ENCODE assay signal across 8 cellular contexts in the genomic region with DNA sequence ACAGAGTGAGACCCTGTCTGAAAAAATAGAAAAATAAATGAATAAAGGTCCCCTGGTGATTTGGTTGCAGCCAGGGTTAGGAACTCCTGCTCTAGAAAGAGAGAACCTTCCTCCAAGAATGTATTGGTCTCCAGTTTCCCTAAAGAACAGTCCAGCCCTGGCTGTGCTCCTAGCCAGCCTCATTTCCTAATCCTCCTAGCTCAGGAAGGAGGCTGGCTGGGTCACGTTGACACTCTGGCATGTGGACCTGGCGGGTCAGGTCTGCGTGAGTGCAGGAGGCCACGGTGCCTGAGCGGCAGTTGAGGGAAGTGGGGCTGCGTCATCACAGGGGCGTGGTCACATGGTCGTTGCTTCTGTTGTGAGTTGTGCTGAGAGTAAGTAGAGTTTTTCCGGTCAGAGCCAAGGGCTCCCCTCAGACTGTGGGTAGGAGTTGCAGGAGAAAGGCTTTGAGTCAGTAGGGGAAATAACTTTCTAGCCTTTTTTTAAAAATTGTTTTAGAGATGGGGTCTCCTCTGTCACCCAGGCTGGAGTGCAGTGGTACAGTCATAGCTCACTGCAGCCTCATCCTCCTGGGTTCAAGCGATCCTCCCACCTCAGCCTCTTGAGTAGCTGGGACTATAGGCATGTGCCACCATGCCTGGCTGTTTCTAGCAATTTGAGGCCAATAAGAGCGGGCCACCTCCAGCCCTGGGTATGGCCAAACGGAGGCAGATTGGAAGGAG.
DNase-seq lines count a peak whose midpoint lies in the region; ATAC-seq lines count a peak whose summit lies in the region.

No MANE protein-coding gene starts in this region.

- WGBS in mesenchymal stem cell, result 33% methylated on average over 12 of the region's 12 CpGs

- H3K9me3 ChIP-seq in KOPT-K1 (ENCODE audit: insufficient read depth, low read length, poor library complexity, severe bottlenecking) (no peaks in the 10 kb centered on the region), mesenchymal stem cell (ENCODE audit: control insufficient read depth, low read length) (no peaks in the 10 kb centered on the region)

- no peak overlapping the region for H3K23ac ChIP-seq in mesenchymal stem cell (ENCODE audit: low read length in 2 of 2)

- H2BK15ac ChIP-seq in mesenchymal stem cell (ENCODE audit: low read depth, poor library complexity, severe bottlenecking), result no peak overlapping the region

- H3K14ac ChIP-seq in mesenchymal stem cell (ENCODE audit: low read length in 2 of 2), result peak overlapping the region in 1 of 2 experiments; percentile 61

- H3K4ac ChIP-seq in mesenchymal stem cell (ENCODE audit: low read depth in 1 of 2, low read length in 2 of 2), result peak overlapping the region; percentile 58 to 81

- H3K79me1 ChIP-seq in mesenchymal stem cell (replicated peaks; ENCODE audit: low read length, poor library complexity, severe bottlenecking), result peaks cover 24% of the 10 kb centered on the region

- no peak overlapping the region for H2BK5ac ChIP-seq in mesenchymal stem cell (ENCODE audit: low read depth, low read length, poor library complexity, severe bottlenecking)

- H3K4me1 ChIP-seq in mesenchymal stem cell (ENCODE audit: control insufficient read depth, insufficient read depth, low read depth, low read length), result peaks cover 55% of the 10 kb centered on the region

- H3K36me3 Mint-ChIP-seq in activated CD4-positive, alpha-beta T cell treated with anti-CD3 and anti-CD28 coated beads, Interleukin-2, amount 10 ng/mL, durations not matched to agents 7 days and 5 days (ENCODE audit: low read depth), result no peaks in the 10 kb centered on the region

- CTCF ChIA-PET in activated CD4-positive, alpha-beta T cell treated with anti-CD3 and anti-CD28 coated beads, Interleukin-2, amount 10 ng/mL, durations not matched to agents 7 days and 5 days (lab: Charles Lee), result interaction anchor here (0.8 to 2.5 kb wide), 4 partner anchors 10 to 275 kb away, joined by 3 to 10 read pairs (median 6); no protein-coding TSS in a partner anchor

- DNase-seq in AML-193 (lab: John Stamatoyannopoulos, UW) (peak; percentile 78 to 83), dedifferentiated amniotic fluid mesenchymal stem cell (ENCODE audit: extremely low spot score) (peak; percentile 34), mesenchymal stem cell (peak; percentile 97), LoVo (ENCODE audit: low spot score) (no peak)
- DNase-seq in activated CD4-positive, alpha-beta T cell treated with anti-CD3 and anti-CD28 coated beads, Interleukin-2, amount 10 ng/mL, durations not matched to agents 7 days and 5 days, result peak; percentile 89
- peak; percentile 59 for DNase-seq in stimulated activated CD8-positive, alpha-beta memory T cell treated with anti-CD3 and anti-CD28 coated beads, Interleukin-7, amount 100 ng/mL, for 24 hours (ENCODE audit: low read depth)

- peaks cover 64% of the 10 kb centered on the region for H3K4me1 Mint-ChIP-seq in activated CD4-positive, alpha-beta T cell treated with anti-CD3 and anti-CD28 coated beads, Interleukin-2, amount 10 ng/mL, durations not matched to agents 7 days and 5 days

- H2BK120ac ChIP-seq in mesenchymal stem cell (ENCODE audit: low read depth, low read length), result no peak overlapping the region

- H2BK12ac ChIP-seq in mesenchymal stem cell (ENCODE audit: low read length in 2 of 2), result peak overlapping the region; percentile 75

- peak overlapping the region; percentile 79 to 93 for H3K18ac ChIP-seq in mesenchymal stem cell (ENCODE audit: low read depth in 1 of 2, low read length in 2 of 2)

- H4K8ac ChIP-seq in mesenchymal stem cell (ENCODE audit: low read length), result peak overlapping the region; percentile 92

- H2AFZ ChIP-seq in mesenchymal stem cell (ENCODE audit: low read depth, low read length), result no peak overlapping the region

- ATAC-seq in GM21360 (IDR thresholded peaks at IDR 0.05; ENCODE audit: unreplicated experiment), result peak; percentile 53

- H3K4me2 ChIP-seq in mesenchymal stem cell (ENCODE audit: low read length, poor library complexity, severe bottlenecking), result no peak overlapping the region

- H3K4me3 Mint-ChIP-seq in activated CD4-positive, alpha-beta T cell treated with anti-CD3 and anti-CD28 coated beads, Interleukin-2, amount 10 ng/mL, durations not matched to agents 7 days and 5 days, result peak overlapping the region; percentile 9

- peak overlapping the region; percentile 88 for H3K27ac Mint-ChIP-seq in activated CD4-positive, alpha-beta T cell treated with anti-CD3 and anti-CD28 coated beads, Interleukin-2, amount 10 ng/mL, durations not matched to agents 7 days and 5 days

- peak overlapping the region; percentile 17 for H3K9ac ChIP-seq in mesenchymal stem cell (ENCODE audit: low read length)

- H3K27me3 Mint-ChIP-seq in activated CD4-positive, alpha-beta T cell treated with anti-CD3 and anti-CD28 coated beads, Interleukin-2, amount 10 ng/mL, durations not matched to agents 7 days and 5 days, result no peaks in the 10 kb centered on the region

- POLR2A ChIA-PET in activated CD4-positive, alpha-beta T cell treated with anti-CD3 and anti-CD28 coated beads, Interleukin-2, amount 10 ng/mL, durations not matched to agents 7 days and 5 days (lab: Charles Lee), result no interaction called here

- no peak overlapping the region for H2AK5ac ChIP-seq in mesenchymal stem cell (ENCODE audit: low read length, severe bottlenecking)

- H3K36me3 ChIP-seq in KOPT-K1 (ENCODE audit: insufficient read depth, low read length), result no peaks in the 10 kb centered on the region
- H3K36me3 ChIP-seq in mesenchymal stem cell (ENCODE audit: control insufficient read depth in 1 of 2, insufficient read depth in 2 of 2, low read depth in 1 of 2, low read length in 2 of 2), result peaks cover 0 to 4% of the 10 kb centered on the region in 2 experiments

- no peak overlapping the region for H3K4me3 ChIP-seq in mesenchymal stem cell (ENCODE audit: insufficient read depth in 1 of 2, low read depth in 1 of 2, low read length in 2 of 2)

- no peaks in the 10 kb centered on the region for H3K9me3 Mint-ChIP-seq in activated CD4-positive, alpha-beta T cell treated with anti-CD3 and anti-CD28 coated beads, Interleukin-2, amount 10 ng/mL, durations not matched to agents 7 days and 5 days

- no peaks in the 10 kb centered on the region for H3K27me3 ChIP-seq in mesenchymal stem cell (ENCODE audit: control insufficient read depth in 1 of 2, insufficient read depth in 1 of 2, low read length in 2 of 2)

- peak overlapping the region; percentile 49 for H3K27ac ChIP-seq in KOPT-K1 (ENCODE audit: low read depth, low read length, poor library complexity, severe bottlenecking)
- H3K27ac ChIP-seq in mesenchymal stem cell (ENCODE audit: low read length, poor library complexity, severe bottlenecking), result no peak overlapping the region

- peak overlapping the region; percentile 77 for H4K91ac ChIP-seq in mesenchymal stem cell (ENCODE audit: low read length)
